Comparison of ENCODE assay signal across 8 cellular contexts in the genomic region with DNA sequence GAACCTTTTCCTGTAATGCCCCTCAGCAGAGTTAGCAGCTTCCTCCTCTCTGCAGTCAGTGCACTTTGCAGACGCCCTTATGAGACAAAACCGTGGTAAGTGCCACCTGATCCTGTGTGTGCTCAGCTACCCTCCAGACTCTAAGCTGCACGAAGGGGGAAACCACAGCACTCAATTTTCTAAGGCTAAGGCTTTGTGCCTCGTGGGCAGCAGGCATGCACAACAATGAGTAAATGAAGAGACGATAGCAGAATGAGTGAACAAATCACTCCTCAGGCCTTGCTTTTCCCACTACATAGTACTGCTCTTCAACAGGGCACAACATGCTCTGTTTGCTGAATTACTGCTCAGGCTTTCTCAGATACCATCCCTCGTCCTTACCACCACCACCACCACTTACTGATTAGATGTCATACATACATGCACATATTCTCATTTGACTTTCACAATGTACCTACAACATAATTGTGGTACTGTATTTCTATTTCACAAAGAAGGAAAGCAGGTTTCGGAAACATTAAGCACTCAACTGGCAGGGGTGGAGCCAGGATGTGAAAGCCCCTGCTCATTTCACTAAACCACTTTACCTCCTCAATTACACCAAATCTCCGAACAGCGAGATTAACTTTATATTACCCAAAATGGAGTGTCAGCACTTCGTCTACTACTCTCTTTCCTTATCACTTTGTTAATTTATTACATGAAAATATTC.
DNase-seq lines count a peak whose midpoint lies in the region; ATAC-seq and TF ChIP-seq lines count a peak whose summit lies in the region.

No MANE protein-coding gene starts in this region.

- ATAC-seq in GM21381 (IDR thresholded peaks at IDR 0.05; ENCODE audit: unreplicated experiment) = peak; percentile 73

- no peak overlapping the region for H3K4me3 ChIP-seq in HL-60 (replicated peaks; ENCODE audit: insufficient read depth, low read length)

- no peak for TF ChIP-seq CTCF in GM10248 (IDR thresholded peaks at IDR 0.05; ENCODE audit: control extremely low read depth, extremely low read depth, low read depth, missing control alignments)
- no peak for TF ChIP-seq CTCF in HL-60 (IDR thresholded peaks at IDR 0.05; ENCODE audit: insufficient read depth, low read length)

- POLR2A ChIA-PET in GM10248 (lab: Yijun Ruan, JAX) = interaction anchor here (0.6 kb wide), 1 partner anchor 256 kb away, joined by 3 read pairs; no protein-coding TSS in a partner anchor

- DNase-seq in GM10248 (ENCODE audit: extremely low spot score) (peak; percentile 41), HL-60 (ENCODE audit: low read depth in 1 of 2, low spot score in 1 of 2) (peak; percentile 20 to 75), globus pallidus (ENCODE audit: low spot score) (peak; percentile 43), dedifferentiated amniotic fluid mesenchymal stem cell (ENCODE audit: extremely low spot score) (no peak), hepatic stellate cell (ENCODE audit: low spot score) (no peak)
- DNase-seq in activated CD4-positive, alpha-beta T cell treated with anti-CD3 and anti-CD28 coated beads for 24 hours (ENCODE audit: low read depth in 2 of 2) = peak; percentile 22 to 30
- peak; percentile 7 to 12 for DNase-seq in stimulated activated CD8-positive, alpha-beta memory T cell treated with anti-CD3 and anti-CD28 coated beads, Interleukin-7, amount 100 ng/mL, for 1 hour (ENCODE audit: low read depth in 2 of 2)

- no peaks in the 10 kb centered on the region for H3K27me3 ChIP-seq in HL-60 (ENCODE audit: insufficient read depth, poor library complexity, severe bottlenecking)

- H3K27ac ChIP-seq in HL-60 (replicated peaks) = peak overlapping the region; percentile 65

- CTCF ChIA-PET in GM10248 (lab: Yijun Ruan, JAX) = interaction anchor here (1.2 to 6.1 kb wide), 2 partner anchors 13 to 14 kb away, joined by 4 to 50 read pairs; no protein-coding TSS in a partner anchor

Comparison
In these comparisons a context has a peak if more than half of its experiments do, and no peak if none do; other contexts are left out.
1. DNase-seq: peak in GM10248 (single experiment), HL-60 (2 of 2), activated CD4-positive, alpha-beta T cell treated with anti-CD3 and anti-CD28 coated beads for 24 hours (2 of 2), globus pallidus (single experiment) and stimulated activated CD8-positive, alpha-beta memory T cell treated with anti-CD3 and anti-CD28 coated beads, Interleukin-7, amount 100 ng/mL, for 1 hour (2 of 2); none in dedifferentiated amniotic fluid mesenchymal stem cell (single experiment) and hepatic stellate cell (single experiment).